Comparison of ENCODE assay signal across 9 cellular contexts in the genomic region with DNA sequence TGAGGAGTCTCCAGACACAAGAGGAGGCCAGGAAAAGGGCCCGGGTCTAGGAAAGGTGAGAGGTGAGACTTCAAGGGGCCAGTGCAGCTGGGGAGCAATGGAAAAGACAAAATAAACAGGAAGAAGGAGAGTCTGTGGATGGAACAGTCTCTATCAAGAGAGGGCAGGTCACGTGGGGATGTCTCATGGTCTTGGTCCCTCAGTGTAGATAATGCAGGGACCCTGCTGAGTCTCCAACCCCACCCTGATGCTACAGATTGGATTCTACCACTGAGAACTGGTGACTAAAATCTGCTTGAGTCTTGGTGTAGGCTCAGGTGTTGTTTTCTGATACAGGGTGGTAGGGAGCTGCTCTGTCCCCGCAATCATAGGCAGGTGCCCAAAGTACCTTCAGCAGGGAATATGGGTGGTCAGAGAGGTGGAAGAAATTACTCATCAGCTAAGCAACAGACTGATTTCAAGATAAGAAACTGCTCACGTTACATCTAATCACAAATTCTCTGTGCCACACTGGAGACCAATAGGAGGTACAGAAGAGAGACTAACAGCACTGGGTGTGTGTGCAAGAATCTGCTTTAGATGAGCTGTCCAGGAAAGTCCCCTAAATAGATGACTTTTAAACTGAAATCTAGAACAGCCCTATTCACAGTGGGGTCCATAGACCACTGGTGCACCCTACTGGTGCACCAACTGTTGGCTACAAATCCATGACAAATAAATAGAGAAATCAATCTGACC.
DNase-seq lines count a peak whose midpoint lies in the region; ATAC-seq and TF ChIP-seq lines count a peak whose summit lies in the region.
"Had no signal": no experiment of that assay in that cellular context is flagged by ENCODE, and none has a peak within 500 bp of the region (broad histone marks: within the 10 kb centered on the region; RNA-seq: fewer than 3 reads in every experiment).

No MANE protein-coding gene starts in this region.

- no peak overlapping the region for H3K27ac ChIP-seq in transverse colon

- H3K36me3 ChIP-seq in transverse colon, result no peaks in the 10 kb centered on the region

- TF ChIP-seq CTCF in GM13977 (IDR thresholded peaks at IDR 0.05; ENCODE audit: extremely low read depth, insufficient read depth, missing control alignments) (no peak), transverse colon (IDR thresholded peaks at IDR 0.05) (no peak)

- H3K4me3 Mint-ChIP-seq in T-helper 2 cell treated with Interferon-gamma antibody and Interleukin-4, amounts not matched to agents 5 μg/mL and 100 μg/mL, for 36 hours, result no peak overlapping the region

- H3K27ac Mint-ChIP-seq in T-helper 2 cell treated with Interferon-gamma antibody and Interleukin-4, amounts not matched to agents 5 μg/mL and 100 μg/mL, for 36 hours, result peak overlapping the region; percentile 74

- DNase-seq in GM13977 (ENCODE audit: low spot score) (peak; percentile 25), medulla oblongata (ENCODE audit: extremely low spot score) (peak; percentile 22), transverse colon (no peak), AG08395 (ENCODE audit: low spot score) (no peak), NCI-H1930 (lab: John Stamatoyannopoulos, UW) (no peak)
- DNase-seq in T-helper 2 cell treated with Interferon-gamma antibody and Interleukin-4, amounts not matched to agents 5 μg/mL and 100 μg/mL, for 36 hours (ENCODE audit: low spot score), result peak; percentile 34
- DNase-seq: NCI-H1436 had no signal

- intact Hi-C loops in transverse colon (cut with DNase I; ENCODE audit: low total_unique reads), result no loop called here

- in situ Hi-C loops in GM13977 (cut with MboI; ENCODE audit: low pct_unique_long_range_greater_than_20kb, low sequenced_read_pairs, unreplicated experiment), result no loop called here
- in situ Hi-C loops in transverse colon (cut with MboI; ENCODE audit: low pct_ligation_motif_present in 1 of 4, low pct_unique_long_range_greater_than_20kb in 1 of 4, low sequenced_read_pairs in 3 of 4), result no loop called here

- TF ChIP-seq POLR2A in transverse colon (IDR thresholded peaks at IDR 0.05), result no peak

- peak; percentile 68 for ATAC-seq in HG02588 (IDR thresholded peaks at IDR 0.05; ENCODE audit: unreplicated experiment)
- ATAC-seq in GM19328 (IDR thresholded peaks at IDR 0.05; ENCODE audit: unreplicated experiment), result no peak

- no peaks in the 10 kb centered on the region for H3K4me1 ChIP-seq in transverse colon

- H3K9me3 ChIP-seq in transverse colon, result no peaks in the 10 kb centered on the region

- H3K27me3 Mint-ChIP-seq in T-helper 2 cell treated with Interferon-gamma antibody and Interleukin-4, amounts not matched to agents 5 μg/mL and 100 μg/mL, for 36 hours (ENCODE audit: low read depth), result peaks cover 2% of the 10 kb centered on the region

- peaks cover 34% of the 10 kb centered on the region for H3K4me1 Mint-ChIP-seq in T-helper 2 cell treated with Interferon-gamma antibody and Interleukin-4, amounts not matched to agents 5 μg/mL and 100 μg/mL, for 36 hours (ENCODE audit: low read depth)

- no peaks in the 10 kb centered on the region for H3K36me3 Mint-ChIP-seq in T-helper 2 cell treated with Interferon-gamma antibody and Interleukin-4, amounts not matched to agents 5 μg/mL and 100 μg/mL, for 36 hours (ENCODE audit: low read depth)

- no peak for TF ChIP-seq EP300 in transverse colon (IDR thresholded peaks at IDR 0.05; ENCODE audit: low read depth)

- no peak overlapping the region for H3K4me3 ChIP-seq in transverse colon

- no peaks in the 10 kb centered on the region for H3K27me3 ChIP-seq in transverse colon

- H3K9me3 Mint-ChIP-seq in T-helper 2 cell treated with Interferon-gamma antibody and Interleukin-4, amounts not matched to agents 5 μg/mL and 100 μg/mL, for 36 hours, result no peaks in the 10 kb centered on the region

- WGBS in transverse colon (ENCODE audit: low coverage in 1 of 2), 2 donors, result 69 to 74% methylated on average over 2 to 4 of the region's 4 CpGs

Comparison
In these comparisons a context has a peak if more than half of its experiments do, and no peak if none do; other contexts are left out.
1. DNase-seq: peak in GM13977 (single experiment), T-helper 2 cell treated with Interferon-gamma antibody and Interleukin-4, amounts not matched to agents 5 μg/mL and 100 μg/mL, for 36 hours (single experiment) and medulla oblongata (single experiment); none in transverse colon (single experiment), AG08395 (single experiment) and NCI-H1930 (0 of 2).